Comparison of ENCODE assay signal across 14 cellular contexts in the genomic region with DNA sequence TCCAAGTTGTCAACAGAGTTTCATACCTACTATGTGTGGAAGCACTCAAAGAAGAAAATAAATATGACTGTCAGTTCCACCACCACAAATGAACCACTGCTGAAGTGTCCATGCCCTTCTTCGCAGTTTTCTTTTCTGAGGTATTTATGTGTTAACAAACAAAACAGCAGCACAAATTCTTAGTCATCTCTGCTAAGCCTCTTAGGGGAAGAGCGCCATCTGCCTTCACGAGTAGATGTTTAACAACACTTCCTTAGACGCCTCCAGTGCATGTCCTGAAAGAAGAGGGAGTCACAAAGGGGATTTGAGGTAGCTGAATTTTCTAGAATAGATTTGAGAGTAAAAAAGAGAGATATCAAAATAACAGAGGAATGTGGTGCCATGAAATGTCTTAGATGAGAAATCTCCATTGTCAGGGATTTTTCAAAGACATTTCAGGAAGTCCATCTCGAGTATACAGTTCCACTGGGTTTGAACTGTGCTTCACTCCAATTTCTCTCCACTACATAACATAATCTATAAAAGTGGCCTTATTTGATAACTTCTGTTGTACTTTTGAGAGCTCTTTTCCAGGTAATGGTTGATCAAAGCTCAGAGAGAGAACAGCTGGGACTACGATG.
A peak's percentile ranks its signal among the peaks of the same experiment; 100 is the strongest.
DNase-seq lines count a peak whose midpoint lies in the region; ATAC-seq, FAIRE-seq and TF ChIP-seq lines count a peak whose summit lies in the region.
"Had no signal": no experiment of that assay in that cellular context is flagged by ENCODE, and none has a peak within 500 bp of the region (broad histone marks: within the 10 kb centered on the region; RNA-seq: fewer than 3 reads in every experiment).

No MANE protein-coding gene starts in this region.

- H3K36me3 ChIP-seq in adrenal gland (replicated peaks in 1 of 2): no peaks in the 10 kb centered on the region
- H3K36me3 ChIP-seq in neuronal stem cell (replicated peaks in 1 of 2; ENCODE audit: control insufficient read depth in 2 of 2, insufficient read depth in 2 of 2, low read length in 2 of 2): no peaks in the 10 kb centered on the region
- H3K36me3 ChIP-seq in kidney (ENCODE audit: control insufficient read depth in 1 of 2, insufficient read depth in 2 of 2, low read length in 2 of 2): no peaks in the 10 kb centered on the region
- H3K36me3 ChIP-seq: suprapubic skin had no signal

- no peak overlapping the region for H3K14ac ChIP-seq in neuronal stem cell (ENCODE audit: low read length)

- H3K27me3 ChIP-seq in adrenal gland (no peaks in the 10 kb centered on the region), neuronal stem cell (ENCODE audit: control insufficient read depth in 3 of 3, insufficient read depth in 3 of 3, low read depth in 1 of 3, low read length in 3 of 3) (no peaks in the 10 kb centered on the region)
- H3K27me3 ChIP-seq: suprapubic skin had no signal

- no peak overlapping the region for H2AFZ ChIP-seq in neuronal stem cell (ENCODE audit: low read length)

- H2BK12ac ChIP-seq in neuronal stem cell (ENCODE audit: low read length): no peak overlapping the region

- no peak for FAIRE-seq in kidney (lab: Jason Lieb, UNC)

- no peak for ATAC-seq in GM18511 (IDR thresholded peaks at IDR 0.05; ENCODE audit: unreplicated experiment)
- ATAC-seq: naive thymus-derived CD4-positive, alpha-beta T cell; T-helper 17 cell had no signal

- H2BK120ac ChIP-seq in neuronal stem cell (ENCODE audit: low read depth, low read length): no peak overlapping the region

- no peak overlapping the region for H3K4me2 ChIP-seq in neuronal stem cell (ENCODE audit: insufficient read depth, low read length, poor library complexity, severe bottlenecking)

- 56 to 74% (median 67%) methylated on average over 6 of the region's 6 CpGs for WGBS in adrenal gland, 4 donors
- no CpG with 5 or more reads among the region's 6 CpGs for WGBS in neuronal stem cell (ENCODE audit: extremely low coverage in 2 of 2, insufficient read length in 2 of 2, insufficient replicate concordance in 1 of 2), 2 donors

- TF ChIP-seq POLR2A in adrenal gland (IDR thresholded peaks at IDR 0.05): no peak

- intact Hi-C loops in adrenal gland (cut with DNase I): no loop called here
- intact Hi-C loops in kidney (cut with DNase I): no loop called here

- H3K9me3 ChIP-seq in adrenal gland (replicated peaks in 1 of 3) (no peaks in the 10 kb centered on the region), neuronal stem cell (replicated peaks in 1 of 2; ENCODE audit: control insufficient read depth in 2 of 2, insufficient read depth in 1 of 2, low read depth in 1 of 2, low read length in 2 of 2) (peaks cover 0 to 4% of the 10 kb centered on the region in 2 donors), kidney (ENCODE audit: control insufficient read depth in 1 of 2, low read length in 2 of 2) (no peaks in the 10 kb centered on the region)

- H3K27ac ChIP-seq in adrenal gland (no peak overlapping the region), neuronal stem cell (replicated peaks; ENCODE audit: low read length) (no peak overlapping the region), kidney (ENCODE audit: low read depth in 2 of 2, low read length in 2 of 2) (no peak overlapping the region)
- H3K27ac ChIP-seq: suprapubic skin had no signal

- no peak overlapping the region for H3K4ac ChIP-seq in neuronal stem cell (ENCODE audit: low read length)

- H3K23ac ChIP-seq in neuronal stem cell (ENCODE audit: low read depth, low read length, poor library complexity): no peak overlapping the region

- no peak overlapping the region for H3K18ac ChIP-seq in neuronal stem cell (ENCODE audit: low read length)

- H2BK15ac ChIP-seq in neuronal stem cell (ENCODE audit: low read length): no peak overlapping the region

- no peak overlapping the region for H4K91ac ChIP-seq in neuronal stem cell (ENCODE audit: low read depth, low read length, poor library complexity)

- no peaks in the 10 kb centered on the region for H3K79me1 ChIP-seq in neuronal stem cell (ENCODE audit: low read depth, low read length)

- H2BK5ac ChIP-seq in neuronal stem cell (ENCODE audit: low read length): no peak overlapping the region

- H4K8ac ChIP-seq in neuronal stem cell (ENCODE audit: low read depth, low read length): no peak overlapping the region

- H3K9ac ChIP-seq in neuronal stem cell (ENCODE audit: low read depth, low read length, poor library complexity) (no peak overlapping the region), kidney (ENCODE audit: low read length in 2 of 2) (no peak overlapping the region)

- TF ChIP-seq CTCF in adrenal gland (IDR thresholded peaks at IDR 0.05): peak; percentile 23 to 44 (median 38)
- TF ChIP-seq CTCF in kidney (IDR thresholded peaks at IDR 0.05; ENCODE audit: borderline replicate concordance, extremely low read depth, insufficient read depth): no peak

- H3K4me3 ChIP-seq in adrenal gland: no peak overlapping the region
- no peak overlapping the region for H3K4me3 ChIP-seq in neuronal stem cell (ENCODE audit: low read length in 2 of 2)
- no peak overlapping the region for H3K4me3 ChIP-seq in kidney (ENCODE audit: low read length in 2 of 2)
- H3K4me3 ChIP-seq: suprapubic skin had no signal

- H2AK5ac ChIP-seq in neuronal stem cell (ENCODE audit: low read depth, low read length): no peak overlapping the region

- DNase-seq in ELF-1 (ENCODE audit: low read depth, low spot score): peak; percentile 27
- peak; percentile 50 for DNase-seq in NAMALWA (ENCODE audit: low spot score)
- DNase-seq in adrenal gland: peak in 4 of 7 donors; percentile 27 to 50 (median 34)
- DNase-seq in neuronal stem cell (ENCODE audit: low spot score): peak; percentile 6
- DNase-seq in NOMO-1 treated with DMSO at 0.1 percent for 48 hours (lab: John Stamatoyannopoulos, UW; ENCODE audit: unreplicated experiment): no peak
- DNase-seq in kidney: no peak
- DNase-seq: activated CD8-positive, alpha-beta memory T cell treated with anti-CD3 and anti-CD28 coated beads for 24 hours; activated naive CD4-positive, alpha-beta T cell treated with anti-CD3 and anti-CD28 coated beads for 36 hours; islet precursor cell; naive thymus-derived CD4-positive, alpha-beta T cell; NCI-H1092 treated with DMSO at 0.1 percent for 48 hours; T-helper 17 cell had no signal

- no peaks in the 10 kb centered on the region for H3K4me1 ChIP-seq in adrenal gland (replicated peaks in 1 of 2)
- H3K4me1 ChIP-seq in neuronal stem cell (ENCODE audit: control insufficient read depth in 2 of 2, insufficient read depth in 1 of 2, low read depth in 1 of 2, low read length in 2 of 2): no peaks in the 10 kb centered on the region
- no peaks in the 10 kb centered on the region for H3K4me1 ChIP-seq in kidney (ENCODE audit: control insufficient read depth in 1 of 2, insufficient read depth in 1 of 2, low read depth in 1 of 2, low read length in 2 of 2)
- H3K4me1 ChIP-seq: suprapubic skin had no signal

Comparison
In these comparisons a context has a peak if more than half of its experiments do, and no peak if none do; other contexts are left out.
1. DNase-seq: peak in ELF-1 (single experiment), NAMALWA (single experiment), adrenal gland (4 of 7) and neuronal stem cell (single experiment); none in NOMO-1 treated with DMSO at 0.1 percent for 48 hours (single experiment) and kidney (single experiment).